In genomic region chr11:130198964-130199363, GRCh38 we compare ENCODE assay signal across 2 cellular contexts.
TF ChIP-seq lines count a peak whose summit lies in the region.

No MANE protein-coding gene starts in this region.

TF ChIP-seq in SK-N-SH treated with all-trans-retinoic acid at 6 μM for 48 hours, 23 proteins besides CTCF, POLR2A, EP300 and RAD21 (continued from another document):
- no peak for TF ChIP-seq TSHZ2 (CRISPR knock-in tag; IDR thresholded peaks at IDR 0.05)
- no peak for TF ChIP-seq ISL1 (CRISPR knock-in tag; IDR thresholded peaks at IDR 0.05)
- no peak for TF ChIP-seq SNAI2 (CRISPR knock-in tag; IDR thresholded peaks at IDR 0.05)
- no peak for TF ChIP-seq POU6F1 (CRISPR knock-in tag; IDR thresholded peaks at IDR 0.05; ENCODE audit: borderline replicate concordance, low read depth)
- TF ChIP-seq ZC3H10 (CRISPR knock-in tag; IDR thresholded peaks at IDR 0.05): no peak
- no peak for TF ChIP-seq TOX (CRISPR knock-in tag; IDR thresholded peaks at IDR 0.05; ENCODE audit: borderline replicate concordance)
- TF ChIP-seq ESRRG (CRISPR knock-in tag; IDR thresholded peaks at IDR 0.05): no peak
- no peak for TF ChIP-seq ARNTL (CRISPR knock-in tag; IDR thresholded peaks at IDR 0.05; ENCODE audit: borderline replicate concordance, low read depth)
- no peak for TF ChIP-seq CSRNP3 (CRISPR knock-in tag; IDR thresholded peaks at IDR 0.05)
- no peak for TF ChIP-seq OSR1 (CRISPR knock-in tag; IDR thresholded peaks at IDR 0.05)
- no peak for TF ChIP-seq PATZ1 (CRISPR knock-in tag; IDR thresholded peaks at IDR 0.05; ENCODE audit: borderline replicate concordance)

TF ChIP-seq in SK-N-SH, 30 proteins besides CTCF, POLR2A, EP300 and RAD21 (continued from another document):
- TF ChIP-seq IRF3 (IDR thresholded peaks at IDR 0.05; ENCODE audit: low read depth, low read length) (no peak), GATA2 (CRISPR knock-in tag; IDR thresholded peaks at IDR 0.05) (no peak), PBX3 (IDR thresholded peaks at IDR 0.05) (no peak), RXRA (IDR thresholded peaks at IDR 0.05; ENCODE audit: borderline replicate concordance, low read depth) (no peak), EZH2phosphoT487 (IDR thresholded peaks at IDR 0.05; ENCODE audit: borderline replicate concordance, low read depth) (no peak)
